ENCODE assay signal across 8 cellular contexts in genomic region chr4:169009281-169010124, GRCh38. TPM values are rescaled to one million over a fixed set of nuclear protein-coding genes. Genes with fewer than 3 reads are reported as not detected.
DNase-seq lines count a peak whose midpoint lies in the region; ATAC-seq and TF ChIP-seq lines count a peak whose summit lies in the region.

No MANE protein-coding gene starts in this region.

- peak; percentile 59 for TF ChIP-seq CTCF in RWPE1 (conservative IDR thresholded peaks at IDR 0.05; ENCODE audit: low read depth)
- no peak for TF ChIP-seq CTCF in ovary (IDR thresholded peaks at IDR 0.05)
- TF ChIP-seq CTCF in transverse colon (IDR thresholded peaks at IDR 0.05), result peak in 1 of 5 experiments; percentile 34

- TF ChIP-seq POLR2A in ovary (IDR thresholded peaks at IDR 0.05), result no peak
- TF ChIP-seq POLR2A in transverse colon (IDR thresholded peaks at IDR 0.05), result no peak

- H3K27ac ChIP-seq in RWPE1 (peak overlapping the region; percentile 86), ovary (peak overlapping the region; percentile 82 to 89), transverse colon (peak overlapping the region; percentile 95 to 100 (median 97))

- H3K4me1 ChIP-seq in ovary (ENCODE audit: insufficient read depth) (peaks cover 2% of the 10 kb centered on the region), transverse colon (peaks cover 17 to 47% (median 23%) of the 10 kb centered on the region in 4 donors)

- TF ChIP-seq EP300 in ovary (IDR thresholded peaks at IDR 0.05) (no peak), transverse colon (IDR thresholded peaks at IDR 0.05; ENCODE audit: low read depth) (no peak)

- H3K9me3 ChIP-seq in ovary, result no peaks in the 10 kb centered on the region
- no peaks in the 10 kb centered on the region for H3K9me3 ChIP-seq in transverse colon

- POLR2A ChIA-PET in RWPE1 (lab: Yijun Ruan, JAX; ENCODE audit: low non-redundant PET), result interaction anchor here (0.6 to 0.9 kb wide), 8 partner anchors 18 to 465 kb away, joined by 3 to 11 read pairs (median 4); no protein-coding TSS in a partner anchor

- in situ Hi-C loops in transverse colon (cut with MboI; ENCODE audit: low pct_ligation_motif_present in 1 of 4, low pct_unique_long_range_greater_than_20kb in 1 of 4, low sequenced_read_pairs in 3 of 4), result loop anchor here (10.0 to 25.0 kb wide), 2 partner anchors 475 to 478 kb away; no protein-coding TSS in a partner anchor

- peak; percentile 29 for ATAC-seq in GM21360 (IDR thresholded peaks at IDR 0.05; ENCODE audit: unreplicated experiment)
- peak; percentile 77 for ATAC-seq in Right ventricle myocardium superior (ENCODE audit: poor library complexity)

- CTCF ChIA-PET in RWPE1 (lab: Yijun Ruan, JAX), result interaction anchor here (0.5 to 2.3 kb wide), 15 partner anchors 9 to 1767 kb away, joined by 3 to 17 read pairs (median 4); no protein-coding TSS in a partner anchor

- H3K27me3 ChIP-seq in ovary (no peaks in the 10 kb centered on the region), transverse colon (no peaks in the 10 kb centered on the region)

- DNase-seq in COR-L47 (lab: John Stamatoyannopoulos, UW) (peak; percentile 77), HT1080 (ENCODE audit: low read depth) (peak; percentile 63), RWPE1 (ENCODE audit: low spot score) (peak; percentile 26), Right ventricle myocardium superior (peak; percentile 76), ovary (peak; percentile 58 to 80 (median 77)), transverse colon (peak; percentile 70)
- peak; percentile 56 for DNase-seq in activated naive CD4-positive, alpha-beta T cell treated with Interleukin-2 at 50 U/mL for 16 hours

- peak overlapping the region; percentile 70 for H3K4me3 ChIP-seq in ovary
- H3K4me3 ChIP-seq in transverse colon, result peak overlapping the region; percentile 55 to 93 (median 69)

- intact Hi-C loops in Right ventricle myocardium superior (cut with DNase I), result no loop called here
- intact Hi-C loops in ovary (cut with DNase I), result loop anchor here in 2 of 4 donors (5.0 to 10.0 kb wide), 3 partner anchors 263 to 478 kb away; partner anchors contain the start of gene SH3RF1 (in 2 of the 2)
- intact Hi-C loops in transverse colon (cut with DNase I; ENCODE audit: low total_unique reads), result no loop called here

- 0 to 1% (median 0%) methylated on average over 44 of the region's 44 CpGs for WGBS in ovary, 3 donors
- 0 to 1% methylated on average over 1 to 44 of the region's 44 CpGs for whole genome bisulfite sequencing in transverse colon (ENCODE audit: low coverage in 1 of 2), 2 donors

- H3K36me3 ChIP-seq in ovary (no peaks in the 10 kb centered on the region), transverse colon (peaks cover 0 to 2% (median under 1%) of the 10 kb centered on the region in 4 donors)

RNA-seq across cellular contexts. Expression of gene CBR4, which starts 0.6 kb away (rescaled TPM):
- 14.6 and 16.3 TPM in 2 replicates for total RNA-seq in HT1080 (2014; rRNA removed; shearing (Covaris generic))
- 15.8 and 19.1 TPM in 2 replicates for polyA plus RNA-seq in HT1080 (2015; cell fraction: cytosol; rRNA removed)
- 34.7 and 34.8 TPM in 2 replicates for polyA plus RNA-seq in HT1080 (2015; cell fraction: nucleus; rRNA removed)
- total RNA-seq in Right ventricle myocardium superior (23.5 TPM), ovary (10 to 100 TPM; 17.5 to 24.0 (median 20.2) TPM), transverse colon (10 to 100 TPM; 22.4 to 31.1 (median 26.2) TPM)
- 10 to 100 TPM in 1 of 2 donors, 1 to 10 TPM in 1; 8.9 to 12.3 TPM for polyA plus RNA-seq in ovary

Comparison
In these comparisons a context has a peak if more than half of its experiments do, and no peak if none do; other contexts are left out.
1. Peak in every context shown above with its lines: DNase-seq, ATAC-seq, H3K4me3 ChIP-seq and H3K27ac ChIP-seq.
2. DNase-seq: peak in every context shown above with its lines; median percentile 77 in COR-L47; 77 in ovary; 76 in Right ventricle myocardium superior; 70 in transverse colon; 63 in HT1080; 56 in activated naive CD4-positive, alpha-beta T cell treated with Interleukin-2 at 50 U/mL for 16 hours; 26 in RWPE1.